18 cellular contexts compared by ENCODE assay signal in the genomic region with DNA sequence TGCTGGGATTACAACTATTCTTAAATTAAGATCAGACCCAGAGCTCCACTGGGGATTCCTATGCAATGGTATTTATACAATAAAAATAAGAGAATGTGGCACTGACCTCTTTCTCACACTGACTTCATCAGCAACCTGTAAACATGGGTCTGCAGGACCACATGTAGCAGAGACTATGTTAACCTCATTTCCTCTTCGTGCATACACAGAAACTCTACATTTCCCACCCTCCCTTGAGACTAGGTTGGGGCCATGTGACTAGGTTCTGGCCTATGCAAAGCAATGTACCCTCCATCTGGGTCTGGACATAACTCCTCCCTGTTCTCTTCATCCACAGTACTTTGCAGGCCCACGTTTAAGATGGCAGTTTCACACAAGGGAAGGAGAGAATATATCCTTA.
A peak's percentile ranks its signal among the peaks of the same experiment; 100 is the strongest.
DNase-seq lines count a peak whose midpoint lies in the region; ATAC-seq, FAIRE-seq and TF ChIP-seq lines count a peak whose summit lies in the region.
"Had no signal": no experiment of that assay in that cellular context is flagged by ENCODE, and none has a peak within 500 bp of the region (broad histone marks: within the 10 kb centered on the region; RNA-seq: fewer than 3 reads in every experiment).

No MANE protein-coding gene starts in this region.

- ATAC-seq in DND-41 (ENCODE audit: insufficient read depth, low read depth) (peak; percentile 69), T-helper 17 cell (peak; percentile 44), GM21528 (IDR thresholded peaks at IDR 0.05; ENCODE audit: low FRiP score, unreplicated experiment) (no peak)
- ATAC-seq: CD8-positive, alpha-beta T cell; HepG2 had no signal

- H3K4me1 Mint-ChIP-seq in T-helper 17 cell (peaks cover 11% of the 10 kb centered on the region), neural progenitor cell (no peaks in the 10 kb centered on the region)

- H3K4me3 ChIP-seq in DND-41 (ENCODE audit: low read depth in 1 of 2, low read length in 2 of 2) (no peak overlapping the region), osteoblast (ENCODE audit: insufficient read depth, low read length) (no peak overlapping the region), neural progenitor cell (no peak overlapping the region)
- H3K4me3 ChIP-seq: BLaER1, GM23248 had no signal

- H3K27me3 ChIP-seq in DND-41 (ENCODE audit: insufficient read depth, low read length, poor library complexity) (no peaks in the 10 kb centered on the region), osteoblast (ENCODE audit: insufficient read depth, low read length) (no peaks in the 10 kb centered on the region), neural progenitor cell (no peaks in the 10 kb centered on the region)
- H3K27me3 ChIP-seq: BLaER1 had no signal

- H3K9ac ChIP-seq in DND-41 (ENCODE audit: low read depth, low read length) (no peak overlapping the region), neural progenitor cell (no peak overlapping the region)
- H3K9ac ChIP-seq: BLaER1, GM23248 had no signal

- no peaks in the 10 kb centered on the region for H3K36me3 Mint-ChIP-seq in T-helper 17 cell (ENCODE audit: low read depth)
- no peaks in the 10 kb centered on the region for H3K36me3 Mint-ChIP-seq in neural progenitor cell
- H3K36me3 Mint-ChIP-seq: CD8-positive, alpha-beta T cell had no signal

- no peaks in the 10 kb centered on the region for H3K4me1 ChIP-seq in DND-41 (ENCODE audit: insufficient read depth, low read length)
- no peaks in the 10 kb centered on the region for H3K4me1 ChIP-seq in osteoblast (ENCODE audit: insufficient read depth, low read length)
- H3K4me1 ChIP-seq in neural progenitor cell: no peaks in the 10 kb centered on the region
- H3K4me1 ChIP-seq: BLaER1 had no signal

- H3K9me3 Mint-ChIP-seq in neural progenitor cell: no peaks in the 10 kb centered on the region

- H3K79me2 ChIP-seq in DND-41 (ENCODE audit: insufficient read depth, low read length) (no peaks in the 10 kb centered on the region), osteoblast (ENCODE audit: insufficient read depth, low read length) (no peaks in the 10 kb centered on the region), neural progenitor cell (ENCODE audit: low read depth) (no peaks in the 10 kb centered on the region)

- H4K20me1 ChIP-seq in DND-41 (ENCODE audit: insufficient read depth, low read length) (no peaks in the 10 kb centered on the region), osteoblast (ENCODE audit: insufficient read depth, low read length) (no peaks in the 10 kb centered on the region), neural progenitor cell (ENCODE audit: low read depth) (no peaks in the 10 kb centered on the region)
- H4K20me1 ChIP-seq: BLaER1 had no signal

- TF ChIP-seq CTCF in DND-41 (IDR thresholded peaks at IDR 0.05; ENCODE audit: borderline replicate concordance, extremely low read depth, low read length, poor library complexity, severe bottlenecking) (no peak), osteoblast (IDR thresholded peaks at IDR 0.05; ENCODE audit: extremely low read depth, low read depth, low read length) (no peak), neural progenitor cell (IDR thresholded peaks at IDR 0.05) (no peak)

- H3K27me3 Mint-ChIP-seq in T-helper 17 cell (no peaks in the 10 kb centered on the region), neural progenitor cell (ENCODE audit: insufficient read depth, low read depth) (peaks cover 3% of the 10 kb centered on the region)

- no peak overlapping the region for H2AFZ ChIP-seq in DND-41 (ENCODE audit: low read depth, low read length)
- no peak overlapping the region for H2AFZ ChIP-seq in osteoblast (ENCODE audit: low read length)
- no peak overlapping the region for H2AFZ ChIP-seq in neural progenitor cell (replicated peaks)
- H2AFZ ChIP-seq: GM23248 had no signal

- no peaks in the 10 kb centered on the region for H3K9me3 ChIP-seq in DND-41 (ENCODE audit: insufficient read depth, low read length, severe bottlenecking)
- no peaks in the 10 kb centered on the region for H3K9me3 ChIP-seq in T-helper 17 cell (ENCODE audit: control insufficient read depth, low read length, poor library complexity, severe bottlenecking)
- H3K9me3 ChIP-seq in osteoblast (ENCODE audit: low read depth, low read length): no peaks in the 10 kb centered on the region
- H3K9me3 ChIP-seq in neural progenitor cell (ENCODE audit: low read depth): no peaks in the 10 kb centered on the region
- H3K9me3 ChIP-seq: BLaER1 had no signal

- H3K27ac Mint-ChIP-seq in T-helper 17 cell (no peak overlapping the region), neural progenitor cell (no peak overlapping the region)
- H3K27ac Mint-ChIP-seq: CD8-positive, alpha-beta T cell had no signal

- H3K4me3 Mint-ChIP-seq in T-helper 17 cell (no peak overlapping the region), neural progenitor cell (no peak overlapping the region)
- H3K4me3 Mint-ChIP-seq: CD8-positive, alpha-beta T cell had no signal

- no peaks in the 10 kb centered on the region for H3F3A ChIP-seq in neural progenitor cell (ENCODE audit: low read depth)

- H3K36me3 ChIP-seq in DND-41 (ENCODE audit: insufficient read depth, low read length) (no peaks in the 10 kb centered on the region), osteoblast (ENCODE audit: insufficient read depth, low read length) (no peaks in the 10 kb centered on the region), neural progenitor cell (no peaks in the 10 kb centered on the region)
- H3K36me3 ChIP-seq: BLaER1 had no signal

- H3K4me2 ChIP-seq in DND-41 (ENCODE audit: insufficient read depth, low read length) (no peak overlapping the region), osteoblast (ENCODE audit: insufficient read depth, low read length) (no peak overlapping the region), neural progenitor cell (no peak overlapping the region)
- H3K4me2 ChIP-seq: BLaER1 had no signal

- no peak for DNase-seq in DND-41
- no peak for DNase-seq in HTR-8/SVneo (ENCODE audit: insufficient read length, low spot score)
- DNase-seq in T-helper 17 cell: no peak
- peak; percentile 22 for DNase-seq in osteoblast (ENCODE audit: insufficient read length, low spot score, missing footprints)
- DNase-seq in hippocampal formation (lab: John Stamatoyannopoulos, UW): no peak
- no peak for DNase-seq in neural progenitor cell (ENCODE audit: low spot score)
- DNase-seq: 8988T; Calu3; CD8-positive, alpha-beta T cell; DMS79 treated with DMSO at 0.1 percent for 48 hours; EL; GM23248; HCEC 1CT; KG1 had no signal

- H3K27ac ChIP-seq in DND-41 (ENCODE audit: low read length): no peak overlapping the region
- no peak overlapping the region for H3K27ac ChIP-seq in osteoblast (ENCODE audit: low read depth, low read length)
- H3K27ac ChIP-seq in neural progenitor cell: no peak overlapping the region
- H3K27ac ChIP-seq: BLaER1, GM23248 had no signal

- peak; percentile 64 for FAIRE-seq in HTR-8/SVneo (lab: Jason Lieb, UNC)
- FAIRE-seq: GM12891, HepG2 had no signal
